ENCODE assay signal across 8 cellular contexts in genomic region chr17:39591958-39592954, GRCh38. TPM values are rescaled to one million over a fixed set of nuclear protein-coding genes. Genes with fewer than 3 reads are reported as not detected.
DNase-seq lines count a peak whose midpoint lies in the region; ATAC-seq and TF ChIP-seq lines count a peak whose summit lies in the region.

No MANE protein-coding gene starts in this region.

- no peaks in the 10 kb centered on the region for H3K79me2 ChIP-seq in osteoblast (ENCODE audit: insufficient read depth, low read length)

- no peak overlapping the region for H3K27ac ChIP-seq in colonic mucosa
- H3K27ac ChIP-seq in osteoblast (ENCODE audit: low read depth, low read length) = no peak overlapping the region

- no peak overlapping the region for H2AFZ ChIP-seq in osteoblast (ENCODE audit: low read length)

- H3K9ac ChIP-seq in colonic mucosa (ENCODE audit: low read depth in 2 of 2, low read length in 2 of 2) = no peak overlapping the region

- ATAC-seq in HG03520 (IDR thresholded peaks at IDR 0.05; ENCODE audit: unreplicated experiment) = no peak

- H3K36me3 ChIP-seq in colonic mucosa = no peaks in the 10 kb centered on the region
- no peaks in the 10 kb centered on the region for H3K36me3 ChIP-seq in osteoblast (ENCODE audit: insufficient read depth, low read length)

- H3K4me3 ChIP-seq in colonic mucosa (no peak overlapping the region), osteoblast (ENCODE audit: insufficient read depth, low read length) (no peak overlapping the region)

- DNase-seq in NCI-H2196 (lab: John Stamatoyannopoulos, UW; ENCODE audit: unreplicated experiment) = peak; percentile 58
- no peak for DNase-seq in NCI-H2196 treated with DMSO at 0.1 percent for 48 hours (lab: John Stamatoyannopoulos, UW; ENCODE audit: unreplicated experiment)
- peak; percentile 52 for DNase-seq in NCI-H460 (ENCODE audit: extremely low read depth, low read depth)
- peak; percentile 72 for DNase-seq in colonic mucosa
- peak; percentile 84 for DNase-seq in osteoblast (ENCODE audit: insufficient read length, low spot score, missing footprints)
- DNase-seq in middle frontal gyrus (ENCODE audit: extremely low spot score, low spot score) = no peak
- no peak for DNase-seq in GOT3 (lab: John Stamatoyannopoulos, UW)

- H3K9me3 ChIP-seq in colonic mucosa = no peaks in the 10 kb centered on the region
- no peaks in the 10 kb centered on the region for H3K9me3 ChIP-seq in osteoblast (ENCODE audit: low read depth, low read length)

- peaks cover 2% of the 10 kb centered on the region for H4K20me1 ChIP-seq in osteoblast (ENCODE audit: insufficient read depth, low read length)

- no peaks in the 10 kb centered on the region for H3K4me1 ChIP-seq in colonic mucosa
- no peaks in the 10 kb centered on the region for H3K4me1 ChIP-seq in osteoblast (ENCODE audit: insufficient read depth, low read length)

- H3K27me3 ChIP-seq in colonic mucosa (peaks cover 20% of the 10 kb centered on the region), osteoblast (ENCODE audit: insufficient read depth, low read length) (peaks cover 34% of the 10 kb centered on the region)

- intact Hi-C loops in colonic mucosa (cut with DNase I) = no loop called here

- no peak for TF ChIP-seq CTCF in colonic mucosa (IDR thresholded peaks at IDR 0.05)
- no peak for TF ChIP-seq CTCF in osteoblast (IDR thresholded peaks at IDR 0.05; ENCODE audit: extremely low read depth, low read depth, low read length)

- H3K4me2 ChIP-seq in osteoblast (ENCODE audit: insufficient read depth, low read length) = no peak overlapping the region

RNA-seq across cellular contexts. Expression of gene NEUROD2, which starts 15.5 kb away (rescaled TPM):
- total RNA-seq in NCI-H460 (2014; rRNA removed; shearing (Covaris generic)) = not detected in 2 replicates
- not detected in 2 replicates for polyA plus RNA-seq in NCI-H460 (2014; cell fraction: nucleus; rRNA removed)
- not detected for total RNA-seq in colonic mucosa
- not detected in 2 replicates for total RNA-seq in osteoblast

RNA-seq across cellular contexts. Expression of gene PPP1R1B, which starts 34.5 kb away (rescaled TPM):
- total RNA-seq in NCI-H460 (2014; rRNA removed; shearing (Covaris generic)) = 0.05 TPM in 1 of 2 replicates, not detected in the other
- not detected in 2 replicates for polyA plus RNA-seq in NCI-H460 (2014; cell fraction: nucleus; rRNA removed)
- total RNA-seq in colonic mucosa = 100 to 1,000 TPM; 331 to 350 TPM
- not detected in 2 replicates for total RNA-seq in osteoblast

RNA-seq across cellular contexts. Expression of gene STARD3, which starts 44.7 kb away (rescaled TPM):
- total RNA-seq in NCI-H460 (2014; rRNA removed; shearing (Covaris generic)) = 33.2 and 41.1 TPM in 2 replicates
- 86.2 and 131 TPM in 2 replicates for polyA plus RNA-seq in NCI-H460 (2014; cell fraction: nucleus; rRNA removed)
- 10 to 100 TPM; 30.0 to 41.3 TPM for total RNA-seq in colonic mucosa
- 31.5 and 35.8 TPM in 2 replicates for total RNA-seq in osteoblast

Comparison
In these comparisons a context has a peak if more than half of its experiments do, and no peak if none do; other contexts are left out.
1. DNase-seq: peak in NCI-H2196 (single experiment), NCI-H460 (single experiment), colonic mucosa (single experiment) and osteoblast (single experiment); none in NCI-H2196 treated with DMSO at 0.1 percent for 48 hours (single experiment), middle frontal gyrus (single experiment) and GOT3 (single experiment).
2. RNA of gene PPP1R1B, which starts 34.5 kb away (total RNA-seq): 331 to 350 TPM in colonic mucosa; 0.05 TPM in NCI-H460 and not detected in osteoblast; every median in the first group is over 100 times any median in the second.